1 cellular context compared by ENCODE assay signal in genomic region chr5:135467051-135467625, GRCh38.
TF ChIP-seq lines count a peak whose summit lies in the region.

No MANE protein-coding gene starts in this region.

TF ChIP-seq in IMR-90, 13 proteins besides CTCF, POLR2A, EP300 and RAD21:
- TF ChIP-seq MAFK (IDR thresholded peaks at IDR 0.05; ENCODE audit: low read depth, low read length) (no peak), FOS (IDR thresholded peaks at IDR 0.05; ENCODE audit: low read depth, low read length) (no peak), MXI1 (IDR thresholded peaks at IDR 0.05; ENCODE audit: borderline replicate concordance, low read depth, low read length) (no peak), NFE2L2 (IDR thresholded peaks at IDR 0.05; ENCODE audit: low read depth, low read length) (no peak), SMC3 (IDR thresholded peaks at IDR 0.05; ENCODE audit: low read depth, low read length) (no peak), BHLHE40 (IDR thresholded peaks at IDR 0.05; ENCODE audit: low read depth, low read length) (no peak), RCOR1 (IDR thresholded peaks at IDR 0.05; ENCODE audit: insufficient replicate concordance, low read length) (no peak), MAZ (IDR thresholded peaks at IDR 0.05; ENCODE audit: borderline replicate concordance, low read depth, low read length) (no peak), ELK1 (IDR thresholded peaks at IDR 0.05; ENCODE audit: borderline replicate concordance, low read depth, low read length) (no peak), CHD1 (IDR thresholded peaks at IDR 0.05; ENCODE audit: low read depth, low read length) (no peak), RFX5 (IDR thresholded peaks at IDR 0.05; ENCODE audit: low read depth, low read length) (no peak), CEBPB (IDR thresholded peaks at IDR 0.05; ENCODE audit: low read depth, low read length) (no peak)
